In the genomic region with DNA sequence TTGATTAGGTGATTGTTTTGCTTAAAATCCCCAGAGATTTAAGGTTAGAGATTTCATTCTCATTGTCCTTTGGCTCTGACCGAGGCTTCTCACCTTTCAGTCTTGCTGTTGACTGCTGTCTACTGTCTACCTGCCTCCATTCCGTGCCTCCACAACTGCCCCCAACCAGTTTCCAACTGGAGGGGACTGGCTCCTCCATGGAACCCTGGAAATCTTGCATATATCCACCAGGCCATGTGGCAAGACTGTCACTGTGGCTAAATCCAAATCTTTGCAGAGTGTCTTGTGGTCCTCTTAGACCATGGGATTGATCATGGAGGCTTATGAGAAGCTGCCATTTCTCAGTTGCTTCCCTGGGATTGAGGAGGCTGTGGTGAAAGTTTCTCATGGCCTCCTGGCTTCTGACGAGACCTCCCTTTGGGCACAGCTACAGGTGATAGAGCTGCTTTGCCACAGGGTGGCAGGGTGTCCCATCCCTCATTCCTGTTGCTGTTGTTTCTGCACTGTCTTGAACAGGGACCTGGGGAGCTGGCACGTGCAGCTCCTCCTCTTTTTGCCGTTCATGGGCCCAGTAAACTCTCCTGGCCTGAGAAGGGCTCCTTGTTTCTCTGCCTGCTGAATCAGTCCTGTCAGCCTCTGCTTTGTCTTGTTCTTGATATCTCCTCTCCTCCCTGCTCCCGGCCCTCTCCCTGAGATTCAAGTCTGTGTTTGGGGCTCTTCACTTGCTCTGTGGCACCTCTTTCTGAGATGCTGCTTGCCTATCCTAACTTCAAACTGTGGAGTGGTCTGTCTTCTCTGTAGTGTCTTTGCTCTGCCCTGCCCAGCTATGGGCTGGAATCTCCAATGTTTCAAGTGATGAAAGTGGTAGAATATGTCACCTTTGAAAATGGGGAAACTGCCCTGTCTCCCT, we compare ENCODE assay signal across 18 cellular contexts.
A peak's percentile ranks its signal among the peaks of the same experiment; 100 is the strongest.
DNase-seq lines count a peak whose midpoint lies in the region; ATAC-seq and TF ChIP-seq lines count a peak whose summit lies in the region.
"Had no signal": no experiment of that assay in that cellular context is flagged by ENCODE, and none has a peak within 500 bp of the region (broad histone marks: within the 10 kb centered on the region; RNA-seq: fewer than 3 reads in every experiment).

No MANE protein-coding gene starts in this region.

- no peaks in the 10 kb centered on the region for H3K4me1 Mint-ChIP-seq in activated T-helper 1 cell treated with anti-CD3 and anti-CD28 coated beads, Interleukin-12 subunit alpha, Interleukin-12 subunit beta, Interleukin-2, Interleukin-4 antibody, amounts not matched to agents 30 ng/mL and 10 ng/mL and 1 ng/mL, durations not matched to agents 14 hours and 24 hours and 36 hours (ENCODE audit: low read depth)
- H3K4me1 Mint-ChIP-seq: CD14-positive monocyte, GM23338, T-helper 17 cell had no signal

- no peak for ATAC-seq in activated CD4-positive, CD25-positive, alpha-beta regulatory T cell treated with anti-CD3 and anti-CD28 coated beads, Interleukin-2, amount 50 U/mL, for 24 hours
- ATAC-seq in stimulated activated naive CD8-positive, alpha-beta T cell treated with anti-CD3 and anti-CD28 coated beads, Interleukin-15, Interleukin-2, amounts not matched to agents 100 U/mL and 50 U/mL, for 24 hours: no peak
- ATAC-seq: activated CD8-positive, alpha-beta T cell treated with anti-CD3 and anti-CD28 coated beads, Interleukin-2, amount 10 ng/mL, durations not matched to agents 7 days and 5 days; activated naive CD4-positive, alpha-beta T cell treated with anti-CD3 and anti-CD28 coated beads, Interleukin-2, amount 50 U/mL, for 72 hours; GM23338; T-helper 17 cell had no signal

- no peaks in the 10 kb centered on the region for H3K9me2 ChIP-seq in Karpas-422 (replicated peaks; ENCODE audit: insufficient read depth, low read length)

- H3K4me3 ChIP-seq in Karpas-422 (ENCODE audit: low read length): no peak overlapping the region
- no peak overlapping the region for H3K4me3 ChIP-seq in prostate gland
- H3K4me3 ChIP-seq: GM23338 had no signal

- DNase-seq in ELR (ENCODE audit: low read depth) (peak; percentile 20), Karpas-422 (peak; percentile 45), cerebellar cortex (ENCODE audit: low spot score) (peak; percentile 1), mucosa of gallbladder (ENCODE audit: low spot score) (peak; percentile 7), prostate gland (ENCODE audit: low spot score) (no peak)
- DNase-seq in activated T-helper 1 cell treated with anti-CD3 and anti-CD28 coated beads, Interleukin-12 subunit alpha, Interleukin-12 subunit beta, Interleukin-2, Interleukin-4 antibody, amounts not matched to agents 30 ng/mL and 10 ng/mL and 1 ng/mL, durations not matched to agents 14 hours and 24 hours and 36 hours (ENCODE audit: low spot score): no peak
- DNase-seq in stimulated activated naive CD8-positive, alpha-beta T cell treated with anti-CD3 and anti-CD28 coated beads, Interleukin-15, Interleukin-2, amounts not matched to agents 100 U/mL and 50 U/mL, for 24 hours: no peak
- DNase-seq: activated CD8-positive, alpha-beta T cell treated with anti-CD3 and anti-CD28 coated beads, Interleukin-2, amount 10 ng/mL, durations not matched to agents 7 days and 5 days; dermis blood vessel endothelial cell; foreskin melanocyte; NCI-H1930; stimulated activated CD4-positive, alpha-beta T cell treated with anti-CD3 and anti-CD28 coated beads, Interleukin-2, amount 100 ng/mL, for 24 hours; stimulated activated naive CD4-positive, alpha-beta T cell treated with Interleukin-2 at 50 U/mL for 16 hours; T-helper 17 cell had no signal

- H3K9ac ChIP-seq in Karpas-422 (ENCODE audit: low read length): no peak overlapping the region

- H3K27ac ChIP-seq in Karpas-422 (ENCODE audit: low read length) (no peak overlapping the region), prostate gland (no peak overlapping the region)

- H3K9me3 ChIP-seq in Karpas-422 (ENCODE audit: low read length): no peaks in the 10 kb centered on the region
- no peaks in the 10 kb centered on the region for H3K9me3 ChIP-seq in prostate gland

- no peaks in the 10 kb centered on the region for H3K9me3 Mint-ChIP-seq in activated T-helper 1 cell treated with anti-CD3 and anti-CD28 coated beads, Interleukin-12 subunit alpha, Interleukin-12 subunit beta, Interleukin-2, Interleukin-4 antibody, amounts not matched to agents 30 ng/mL and 10 ng/mL and 1 ng/mL, durations not matched to agents 14 hours and 24 hours and 36 hours

- H3K36me3 ChIP-seq in Karpas-422 (ENCODE audit: insufficient read depth, low read length): no peaks in the 10 kb centered on the region
- H3K36me3 ChIP-seq in prostate gland: no peaks in the 10 kb centered on the region

- WGBS in prostate gland: 75% methylated on average over 6 of the region's 6 CpGs

- H3K27ac Mint-ChIP-seq in activated T-helper 1 cell treated with anti-CD3 and anti-CD28 coated beads, Interleukin-12 subunit alpha, Interleukin-12 subunit beta, Interleukin-2, Interleukin-4 antibody, amounts not matched to agents 30 ng/mL and 10 ng/mL and 1 ng/mL, durations not matched to agents 14 hours and 24 hours and 36 hours: no peak overlapping the region
- H3K27ac Mint-ChIP-seq: activated CD8-positive, alpha-beta T cell treated with anti-CD3 and anti-CD28 coated beads, Interleukin-2, amount 10 ng/mL, durations not matched to agents 7 days and 5 days; activated naive CD4-positive, alpha-beta T cell treated with anti-CD3 and anti-CD28 coated beads, Interleukin-2, amount 50 U/mL, for 72 hours; CD14-positive monocyte; GM23338; T-helper 17 cell had no signal

- TF ChIP-seq CTCF in prostate gland (IDR thresholded peaks at IDR 0.05): no peak

- H4K20me1 ChIP-seq in Karpas-422 (ENCODE audit: insufficient read depth, low read depth, low read length): no peaks in the 10 kb centered on the region

- no peak overlapping the region for H3K4me2 ChIP-seq in Karpas-422 (ENCODE audit: low read depth, low read length, poor library complexity, severe bottlenecking)
- H3K4me2 ChIP-seq: GM23338 had no signal

- TF ChIP-seq POLR2A in prostate gland (IDR thresholded peaks at IDR 0.05): no peak

- intact Hi-C loops in activated T-helper 1 cell treated with anti-CD3 and anti-CD28 coated beads, Interleukin-12 subunit alpha, Interleukin-12 subunit beta, Interleukin-2, Interleukin-4 antibody, amounts not matched to agents 30 ng/mL and 10 ng/mL and 1 ng/mL, durations not matched to agents 14 hours and 24 hours and 36 hours (cut with micrococcal nuclease): no loop called here
- intact Hi-C loops in prostate gland (cut with DNase I): no loop called here

- H2AFZ ChIP-seq in Karpas-422 (ENCODE audit: low read length): no peak overlapping the region
- H2AFZ ChIP-seq: GM23338 had no signal

- H3K36me3 Mint-ChIP-seq in activated T-helper 1 cell treated with anti-CD3 and anti-CD28 coated beads, Interleukin-12 subunit alpha, Interleukin-12 subunit beta, Interleukin-2, Interleukin-4 antibody, amounts not matched to agents 30 ng/mL and 10 ng/mL and 1 ng/mL, durations not matched to agents 14 hours and 24 hours and 36 hours (ENCODE audit: low read depth): no peaks in the 10 kb centered on the region
- H3K36me3 Mint-ChIP-seq: CD14-positive monocyte had no signal

- H3K4me3 Mint-ChIP-seq in activated T-helper 1 cell treated with anti-CD3 and anti-CD28 coated beads, Interleukin-12 subunit alpha, Interleukin-12 subunit beta, Interleukin-2, Interleukin-4 antibody, amounts not matched to agents 30 ng/mL and 10 ng/mL and 1 ng/mL, durations not matched to agents 14 hours and 24 hours and 36 hours: no peak overlapping the region
- H3K4me3 Mint-ChIP-seq: activated CD8-positive, alpha-beta T cell treated with anti-CD3 and anti-CD28 coated beads, Interleukin-2, amount 10 ng/mL, durations not matched to agents 7 days and 5 days; CD14-positive monocyte; GM23338; T-helper 17 cell had no signal

- H3K4me1 ChIP-seq in Karpas-422 (ENCODE audit: low read length) (no peaks in the 10 kb centered on the region), prostate gland (replicated peaks) (no peaks in the 10 kb centered on the region)

- no peaks in the 10 kb centered on the region for H3K27me3 ChIP-seq in Karpas-422 (ENCODE audit: low read length)
- H3K27me3 ChIP-seq in prostate gland (replicated peaks; ENCODE audit: insufficient read depth): no peaks in the 10 kb centered on the region

- H3K79me2 ChIP-seq in Karpas-422 (ENCODE audit: low read length): no peaks in the 10 kb centered on the region

- no peaks in the 10 kb centered on the region for H3K27me3 Mint-ChIP-seq in activated T-helper 1 cell treated with anti-CD3 and anti-CD28 coated beads, Interleukin-12 subunit alpha, Interleukin-12 subunit beta, Interleukin-2, Interleukin-4 antibody, amounts not matched to agents 30 ng/mL and 10 ng/mL and 1 ng/mL, durations not matched to agents 14 hours and 24 hours and 36 hours (ENCODE audit: insufficient read depth)
- H3K27me3 Mint-ChIP-seq: T-helper 17 cell had no signal

Comparison
In these comparisons a context has a peak if more than half of its experiments do, and no peak if none do; other contexts are left out.
1. DNase-seq: peak in ELR (single experiment), Karpas-422 (single experiment), cerebellar cortex (single experiment) and mucosa of gallbladder (single experiment); none in activated T-helper 1 cell treated with anti-CD3 and anti-CD28 coated beads, Interleukin-12 subunit alpha, Interleukin-12 subunit beta, Interleukin-2, Interleukin-4 antibody, amounts not matched to agents 30 ng/mL and 10 ng/mL and 1 ng/mL, durations not matched to agents 14 hours and 24 hours and 36 hours (single experiment), prostate gland (single experiment) and stimulated activated naive CD8-positive, alpha-beta T cell treated with anti-CD3 and anti-CD28 coated beads, Interleukin-15, Interleukin-2, amounts not matched to agents 100 U/mL and 50 U/mL, for 24 hours (single experiment).